In the genomic region with DNA sequence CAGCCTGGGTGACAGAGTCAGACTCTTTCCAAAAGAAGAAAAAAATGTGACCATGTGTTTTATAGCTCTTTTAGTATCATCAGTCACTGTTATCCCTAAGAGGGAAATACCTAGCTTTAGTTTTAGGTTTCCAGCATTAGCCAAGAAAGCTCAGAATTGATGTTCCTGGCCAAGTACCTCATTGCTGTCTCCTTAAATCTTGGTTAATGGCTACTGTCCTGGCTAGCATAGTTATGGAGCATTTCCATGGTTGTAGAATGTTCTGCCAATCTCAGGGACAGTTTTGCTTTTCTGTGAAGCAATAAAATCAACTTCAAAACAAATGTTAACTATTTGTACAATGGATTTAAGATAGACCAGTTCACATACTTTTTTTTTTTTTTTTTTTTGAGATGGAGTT, we compare ENCODE assay signal across 3 cellular contexts.
"Had no signal": no experiment of that assay in that cellular context is flagged by ENCODE, and none has a peak within 500 bp of the region (broad histone marks: within the 10 kb centered on the region; RNA-seq: fewer than 3 reads in every experiment).

No MANE protein-coding gene starts in this region.

- ATAC-seq: GM12878 had no signal

- H3K4me3 ChIP-seq: GM12878 had no signal

- DNase-seq: GDM1, GF-D8 had no signal
